Comparison of ENCODE assay signal across 7 cellular contexts in the genomic region with DNA sequence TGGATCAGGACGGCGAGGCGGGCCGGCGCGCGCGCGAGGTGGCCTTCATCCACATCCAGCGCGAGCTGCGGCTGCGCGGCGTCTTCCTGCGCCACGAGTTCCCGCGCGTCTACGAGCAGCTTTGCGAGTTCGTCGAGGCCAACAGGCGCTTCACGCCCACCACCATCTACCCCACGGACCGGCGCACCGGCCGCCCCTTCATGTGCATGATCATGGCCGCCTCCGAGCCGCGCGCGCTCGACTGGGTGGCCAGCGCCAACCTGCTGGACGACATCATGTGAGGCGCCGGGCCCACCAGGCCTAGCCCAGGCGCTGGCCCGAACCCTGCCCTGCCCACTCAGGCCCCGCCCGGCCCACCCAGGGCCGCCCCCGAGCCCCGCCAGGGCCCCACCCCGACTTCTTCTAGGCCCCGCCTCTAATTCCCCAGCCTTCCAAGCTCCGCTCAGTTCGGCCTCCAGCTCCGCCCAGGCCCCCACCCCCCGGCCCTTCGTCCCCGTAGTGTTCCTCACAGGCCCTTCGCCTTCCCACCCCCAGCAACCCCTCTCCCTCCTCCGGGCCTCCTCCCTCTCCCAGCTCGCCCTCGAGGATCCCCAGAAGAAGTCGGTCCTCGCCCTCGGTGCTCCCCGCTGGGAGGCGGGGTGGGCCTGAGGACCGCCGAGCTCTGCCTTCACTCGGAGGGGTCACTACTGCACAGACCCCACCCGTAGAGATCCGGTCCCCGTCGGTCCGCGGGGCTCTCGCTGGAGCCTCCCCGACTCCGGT. TPM values are rescaled to one million over a fixed set of nuclear protein-coding genes. Genes with fewer than 3 reads are reported as not detected.
DNase-seq lines count a peak whose midpoint lies in the region; ATAC-seq and TF ChIP-seq lines count a peak whose summit lies in the region.

No MANE protein-coding gene starts in this region.

- no peaks in the 10 kb centered on the region for H3K36me3 Mint-ChIP-seq in stimulated activated naive CD8-positive, alpha-beta T cell treated with anti-CD3 and anti-CD28 coated beads, Interleukin-15, Interleukin-2, amounts not matched to agents 100 ng/mL and 50 ng/mL, for 24 hours (ENCODE audit: low read depth)

- H3K4me3 Mint-ChIP-seq in stimulated activated naive CD8-positive, alpha-beta T cell treated with anti-CD3 and anti-CD28 coated beads, Interleukin-15, Interleukin-2, amounts not matched to agents 100 ng/mL and 50 ng/mL, for 24 hours = peak overlapping the region; percentile 88

- TF ChIP-seq POLR2A in body of pancreas (IDR thresholded peaks at IDR 0.05) = no peak

- no peak for TF ChIP-seq CTCF in GM12864 (IDR thresholded peaks at IDR 0.05; ENCODE audit: low read depth, low read length, missing control alignments)
- no peak for TF ChIP-seq CTCF in body of pancreas (IDR thresholded peaks at IDR 0.05)

- H3K9me3 ChIP-seq in body of pancreas = no peaks in the 10 kb centered on the region

- H3K9me3 Mint-ChIP-seq in stimulated activated naive CD8-positive, alpha-beta T cell treated with anti-CD3 and anti-CD28 coated beads, Interleukin-15, Interleukin-2, amounts not matched to agents 100 ng/mL and 50 ng/mL, for 24 hours = no peaks in the 10 kb centered on the region

- H3K27ac ChIP-seq in body of pancreas = peak overlapping the region; percentile 84 to 91 (median 89)

- peaks cover 59% of the 10 kb centered on the region for H3K4me1 ChIP-seq in body of pancreas

- H3K4me3 ChIP-seq in GM12864 (ENCODE audit: low read depth, low read length) = peak overlapping the region; percentile 67
- H3K4me3 ChIP-seq in body of pancreas = peak overlapping the region in 1 of 2 donors; percentile 72

- intact Hi-C loops in body of pancreas (cut with DNase I) = no loop called here

- peaks cover 8% of the 10 kb centered on the region for H3K27me3 Mint-ChIP-seq in stimulated activated naive CD8-positive, alpha-beta T cell treated with anti-CD3 and anti-CD28 coated beads, Interleukin-15, Interleukin-2, amounts not matched to agents 100 ng/mL and 50 ng/mL, for 24 hours

- no peaks in the 10 kb centered on the region for H3K36me3 ChIP-seq in body of pancreas (replicated peaks in 1 of 2; ENCODE audit: insufficient read depth in 1 of 2, low read depth in 2 of 2)

- WGBS in body of pancreas, 2 donors = 22 to 54% methylated on average over 13 to 61 of the region's 78 CpGs

- ATAC-seq in body of pancreas (no peak), HG02759 (IDR thresholded peaks at IDR 0.05; ENCODE audit: unreplicated experiment) (no peak), GM21619 (IDR thresholded peaks at IDR 0.05; ENCODE audit: unreplicated experiment) (no peak)

- peaks cover 19% of the 10 kb centered on the region for H3K4me1 Mint-ChIP-seq in stimulated activated naive CD8-positive, alpha-beta T cell treated with anti-CD3 and anti-CD28 coated beads, Interleukin-15, Interleukin-2, amounts not matched to agents 100 ng/mL and 50 ng/mL, for 24 hours (ENCODE audit: low read depth)

- H3K27me3 ChIP-seq in body of pancreas = no peaks in the 10 kb centered on the region

- peak overlapping the region; percentile 72 for H3K27ac Mint-ChIP-seq in stimulated activated naive CD8-positive, alpha-beta T cell treated with anti-CD3 and anti-CD28 coated beads, Interleukin-15, Interleukin-2, amounts not matched to agents 100 ng/mL and 50 ng/mL, for 24 hours

- DNase-seq in GM12864 (ENCODE audit: low read depth) = no peak
- DNase-seq in NCI-H2171 treated with DMSO at 0.1 percent for 48 hours (lab: John Stamatoyannopoulos, UW) = peak; percentile 47
- peak; percentile 38 to 57 (median 50) for DNase-seq in body of pancreas
- peak; percentile 72 for DNase-seq in iPS-NIHi11 (ENCODE audit: low spot score)

RNA-seq across cellular contexts. Expression of a gene that starts 2.0 kb away (rescaled TPM):
- total RNA-seq in body of pancreas = 10 to 100 TPM; 60.6 to 65.6 TPM

RNA-seq across cellular contexts. Expression of a gene that starts 4.9 kb away (rescaled TPM):
- total RNA-seq in body of pancreas = 10 to 100 TPM in 1 of 2 donors, 1 to 10 TPM in 1; 6.5 to 25.7 TPM

RNA-seq across cellular contexts. Expression of a gene that starts 5.0 kb away (rescaled TPM):
- total RNA-seq in body of pancreas = 10 to 100 TPM in 1 of 2 donors, 1 to 10 TPM in 1; 5.2 to 13.2 TPM

RNA-seq across cellular contexts. Expression of a gene that starts 18.9 kb away (rescaled TPM):
- total RNA-seq in body of pancreas = 100 to 1,000 TPM; 196 to 238 TPM

RNA-seq across cellular contexts. Expression of a gene that starts 39.1 kb away (rescaled TPM):
- total RNA-seq in body of pancreas = 10 to 100 TPM in 1 of 2 donors, 1 to 10 TPM in 1; 5.2 to 30.7 TPM
